ENCODE assay signal across 28 cellular contexts in the genomic region with DNA sequence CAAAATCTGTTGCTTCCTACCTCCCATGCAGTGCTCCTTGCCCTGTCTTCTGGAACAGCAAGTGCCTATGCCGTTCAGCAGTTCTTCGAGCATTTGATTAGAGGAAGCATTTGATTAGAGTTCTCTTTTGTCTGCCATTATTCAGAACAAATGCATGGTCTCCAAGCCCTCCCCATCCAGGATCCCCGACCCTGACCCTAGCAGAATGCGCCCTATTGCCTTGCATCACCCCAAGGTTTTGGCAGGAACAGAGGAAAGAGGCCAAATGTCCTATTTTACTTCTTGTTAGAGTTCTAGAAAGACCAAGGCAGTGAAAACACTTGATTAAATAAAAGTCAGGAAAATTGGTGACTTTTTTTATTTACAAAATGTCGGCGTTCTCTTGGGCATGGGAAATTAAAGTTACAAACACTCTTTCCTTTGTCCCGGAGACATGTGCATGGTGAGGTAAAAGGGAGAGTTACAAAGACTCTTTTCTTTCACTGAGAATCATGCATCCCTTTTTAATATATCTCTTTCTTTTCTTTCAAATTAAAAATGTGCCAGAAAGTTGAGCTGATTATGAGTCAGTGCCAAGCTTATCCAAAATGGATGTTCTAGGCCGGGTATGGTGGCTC. TPM values are rescaled to one million over a fixed set of nuclear protein-coding genes. Genes with fewer than 3 reads are reported as not detected.
DNase-seq lines count a peak whose midpoint lies in the region; ATAC-seq, FAIRE-seq and TF ChIP-seq lines count a peak whose summit lies in the region.
"Had no signal": no experiment of that assay in that cellular context is flagged by ENCODE, and none has a peak within 500 bp of the region (broad histone marks: within the 10 kb centered on the region; RNA-seq: fewer than 3 reads in every experiment).

No MANE protein-coding gene starts in this region.

- TF ChIP-seq POLR2A in H1 (IDR thresholded peaks at IDR 0.05; ENCODE audit: control extremely low read depth in 1 of 2, low read depth in 2 of 2, low read length in 2 of 2) (no peak), HepG2 (IDR thresholded peaks at IDR 0.05; ENCODE audit: insufficient read depth in 1 of 2, low read depth in 2 of 2, low read length in 2 of 2) (no peak), Peyer's patch (IDR thresholded peaks at IDR 0.05) (no peak)

- H3K9me3 ChIP-seq in H1 (ENCODE audit: insufficient read depth in 2 of 2, low read depth in 1 of 2, low read length in 1 of 2): no peaks in the 10 kb centered on the region
- H3K9me3 ChIP-seq in HepG2 (ENCODE audit: low read length): no peaks in the 10 kb centered on the region
- no peaks in the 10 kb centered on the region for H3K9me3 ChIP-seq in Peyer's patch
- H3K9me3 ChIP-seq: BE2C, SJCRH30 had no signal

- H3K4me2 ChIP-seq in GM23338: no peak overlapping the region
- H3K4me2 ChIP-seq in H1 (ENCODE audit: insufficient read depth in 1 of 2, low read depth in 2 of 2, low read length in 2 of 2): no peak overlapping the region
- H3K4me2 ChIP-seq in HepG2 (ENCODE audit: low read depth, low read length): peak overlapping the region; percentile 62; the same call in 1 of the 2 replicates
- H3K4me2 ChIP-seq: KMS-11 had no signal

- no peak for TF ChIP-seq EP300 in H1 (IDR thresholded peaks at IDR 0.05; ENCODE audit: borderline replicate concordance in 1 of 2, low read depth in 2 of 2, low read length in 2 of 2)
- TF ChIP-seq EP300 in HepG2 (IDR thresholded peaks at IDR 0.05; ENCODE audit: low read depth in 2 of 2, low read length in 2 of 2): no peak
- no peak for TF ChIP-seq EP300 in HepG2 (CRISPR knock-in tag; IDR thresholded peaks at IDR 0.05; ENCODE audit: borderline replicate concordance)

- H3K4me1 Mint-ChIP-seq in GM23338: peaks cover 6% of the 10 kb centered on the region; the same call in 2 of the 3 replicates

- TF ChIP-seq CTCF in GM23338 (conservative IDR thresholded peaks at IDR 0.05; ENCODE audit: low read depth in 2 of 2) (no peak), H1 (IDR thresholded peaks at IDR 0.05; ENCODE audit: control extremely low read depth in 1 of 3, insufficient read depth in 1 of 3, low read depth in 1 of 3, low read length in 3 of 3) (no peak), HepG2 (CRISPR knock-in tag; IDR thresholded peaks at IDR 0.05) (no peak), Peyer's patch (IDR thresholded peaks at IDR 0.05) (no peak)

- DNase-seq in GM23338 (ENCODE audit: low spot score): no peak
- DNase-seq in H1 (ENCODE audit: low read depth in 1 of 2, low spot score in 2 of 2): no peak
- DNase-seq in HepG2 (ENCODE audit: low spot score): no peak
- no peak for DNase-seq in substantia nigra (lab: John Stamatoyannopoulos, UW)
- DNase-seq in NCI-H2107 treated with DMSO at 0.1 percent for 48 hours (lab: John Stamatoyannopoulos, UW; ENCODE audit: unreplicated experiment): no peak
- no peak for DNase-seq in Peyer's patch
- DNase-seq: 8988T, ACHN, BE2C, DMS53, GOT3, HCEC 1CT, MM.1S, NCI-H1048, NCI-H1417, NCI-H1694 treated with DMSO at 0.1 percent for 48 hours, NCI-H2081 treated with DMSO at 0.1 percent for 48 hours, NCI-H2171 treated with DMSO at 0.1 percent for 48 hours, NCI-H345, NCI-H524, NCI-H748 treated with DMSO at 0.1 percent for 48 hours, SJCRH30 had no signal

- H3K4me3 Mint-ChIP-seq in GM23338: no peak overlapping the region
- H3K4me3 Mint-ChIP-seq: CD14-positive monocyte, IgD-negative memory B cell had no signal

- intact Hi-C loops in HepG2 (cut with micrococcal nuclease; ENCODE audit: unreplicated experiment): loop anchor here (2.0 to 10.0 kb wide), 2 partner anchors 55 to 635 kb away; no protein-coding TSS in a partner anchor

- POLR2A ChIA-PET in H1 (lab: Charles Lee; ENCODE audit: partially characterized antibody): no interaction called here
- POLR2A ChIA-PET in HepG2 (lab: Yijun Ruan, JAX): interaction anchor here (1.4 to 2.8 kb wide), 2 partner anchors 25 to 30 kb away, joined by 3 to 19 read pairs; a partner anchor contains a TSS

- H3K27ac ChIP-seq in GM23338 (ENCODE audit: low read depth) (no peak overlapping the region), H1 (ENCODE audit: low read depth, low read length) (no peak overlapping the region), HepG2 (ENCODE audit: extremely low read length, insufficient read depth, low read length) (peak overlapping the region; percentile 87), substantia nigra (ENCODE audit: low read depth, low read length, poor library complexity, severe bottlenecking) (peak overlapping the region; percentile 41), Peyer's patch (no peak overlapping the region)
- H3K27ac ChIP-seq: KMS-11, SJCRH30 had no signal

- no peak overlapping the region for H2BK20ac ChIP-seq in H1 (ENCODE audit: low read length)

- no peak overlapping the region for H3K23ac ChIP-seq in H1 (ENCODE audit: insufficient read length)

- no peak overlapping the region for H3K4ac ChIP-seq in H1 (replicated peaks; ENCODE audit: insufficient read length, low read depth, low read length)

- H3K27me3 ChIP-seq in GM23338 (ENCODE audit: insufficient read depth) (peaks cover 7% of the 10 kb centered on the region; the same call in 1 of the 2 replicates), H1 (replicated peaks in 1 of 4; ENCODE audit: control insufficient read depth in 3 of 4, extremely low read depth in 1 of 4, insufficient read depth in 3 of 4, low read length in 3 of 4) (no peaks in the 10 kb centered on the region), HepG2 (ENCODE audit: control insufficient read depth in 1 of 2, insufficient read depth in 2 of 2, low read length in 2 of 2) (no peaks in the 10 kb centered on the region), Peyer's patch (no peaks in the 10 kb centered on the region)
- H3K27me3 ChIP-seq: BE2C, SJCRH30 had no signal

- H3K27me3 Mint-ChIP-seq in GM23338 (ENCODE audit: insufficient read depth, low read depth, poor library complexity): no peaks in the 10 kb centered on the region

- H3K9ac ChIP-seq in H1 (replicated peaks in 1 of 4; ENCODE audit: extremely low read depth in 1 of 4, low read depth in 3 of 4, low read length in 3 of 4) (no peak overlapping the region), HepG2 (ENCODE audit: insufficient read depth, low read depth, low read length) (no peak overlapping the region)
- H3K9ac ChIP-seq: KMS-11 had no signal

- CTCF ChIA-PET in H1 (lab: Charles Lee; ENCODE audit: partially characterized antibody) (no interaction called here), HepG2 (lab: Yijun Ruan, JAX; ENCODE audit: low intra/inter-chr PET ratio, low total read pairs) (no interaction called here)

- H4K5ac ChIP-seq in H1 (ENCODE audit: insufficient read length, low read depth, low read length): no peak overlapping the region

- 95% methylated on average over 8 of the region's 8 CpGs; no CpG with 5 or more reads in 1 of the 2 experiments for WGBS in H1 (ENCODE audit: extremely low coverage in 1 of 2, insufficient coverage in 1 of 2, insufficient read length in 1 of 2, insufficient replicate concordance in 2 of 2, low coverage in 1 of 2, low lambda C conversion rate in 2 of 2, missing lambda C conversion rate in 1 of 2), 2 experiments
- WGBS in HepG2 (ENCODE audit: low lambda C conversion rate): 89% methylated on average over 8 of the region's 8 CpGs

- no peak for TF ChIP-seq RAD21 in H1 (IDR thresholded peaks at IDR 0.05 in 1 of 2, conservative IDR thresholded peaks at IDR 0.05 in 1 of 2; ENCODE audit: low read depth in 2 of 2, low read length in 2 of 2)
- TF ChIP-seq RAD21 in HepG2 (CRISPR knock-in tag; IDR thresholded peaks at IDR 0.05): no peak

- H4K20me1 ChIP-seq in GM23338 (replicated peaks; ENCODE audit: insufficient read depth) (no peaks in the 10 kb centered on the region), H1 (replicated peaks in 1 of 2; ENCODE audit: control insufficient read depth in 1 of 2, insufficient read depth in 2 of 2, low read length in 2 of 2) (no peaks in the 10 kb centered on the region), HepG2 (ENCODE audit: insufficient read depth, low read length) (no peaks in the 10 kb centered on the region)

- no peaks in the 10 kb centered on the region for H3F3A ChIP-seq in GM23338 (replicated peaks; ENCODE audit: low read depth)

- no peak overlapping the region for H3K56ac ChIP-seq in H1 (replicated peaks; ENCODE audit: insufficient read length, low read depth, low read length)

- H2BK12ac ChIP-seq in H1 (ENCODE audit: low read depth, low read length): no peak overlapping the region

- no peak overlapping the region for H2BK15ac ChIP-seq in H1 (ENCODE audit: low read length)

- in situ Hi-C loops in HepG2 (cut with HindIII; ENCODE audit: extremely low pct_ligation_motif_present, low pct_unique_long_range_greater_than_20kb): loop anchor here (5.0 to 10.0 kb wide), 3 partner anchors 168 to 555 kb away; no protein-coding TSS in a partner anchor

- ATAC-seq in GM23338 (no peak), HepG2 (no peak), GM21529 (IDR thresholded peaks at IDR 0.05; ENCODE audit: unreplicated experiment) (no peak)
- ATAC-seq: Right ventricle myocardium inferior had no signal

- no peaks in the 10 kb centered on the region for H3K36me3 ChIP-seq in GM23338 (ENCODE audit: insufficient read depth)
- H3K36me3 ChIP-seq in H1 (ENCODE audit: control insufficient read depth in 2 of 4, insufficient read depth in 4 of 4, low read length in 3 of 4): no peaks in the 10 kb centered on the region
- no peaks in the 10 kb centered on the region for H3K36me3 ChIP-seq in HepG2 (replicated peaks in 1 of 2; ENCODE audit: control insufficient read depth in 1 of 2, insufficient read depth in 2 of 2, low read length in 2 of 2)
- H3K36me3 ChIP-seq in Peyer's patch: no peaks in the 10 kb centered on the region
- H3K36me3 ChIP-seq: BE2C, SJCRH30 had no signal

- H2BK5ac ChIP-seq in H1 (ENCODE audit: low read depth, low read length): no peak overlapping the region

- H3K4me3 ChIP-seq in GM23338 (no peak overlapping the region), H1 (ENCODE audit: extremely low read depth in 1 of 4, insufficient read depth in 2 of 4, low read depth in 3 of 4, low read length in 4 of 4) (no peak overlapping the region), HepG2 (replicated peaks in 1 of 3; ENCODE audit: insufficient read depth in 1 of 3, low read depth in 2 of 3, low read length in 3 of 3) (no peak overlapping the region), Peyer's patch (no peak overlapping the region)
- H3K4me3 ChIP-seq: SJCRH30 had no signal

- H2AFZ ChIP-seq in GM23338 (peak overlapping the region; percentile 79), H1 (ENCODE audit: low read length) (no peak overlapping the region), HepG2 (ENCODE audit: low read length) (no peak overlapping the region)

- H3K4me1 ChIP-seq in GM23338 (ENCODE audit: insufficient read depth): no peaks in the 10 kb centered on the region
- peaks cover 0 to 3% (median 0%) of the 10 kb centered on the region in 4 experiments; a peak in 3 of 7 replicates for H3K4me1 ChIP-seq in H1 (replicated peaks in 1 of 4; ENCODE audit: control insufficient read depth in 3 of 4, insufficient read depth in 4 of 4, low read length in 3 of 4)
- peaks cover 76% of the 10 kb centered on the region for H3K4me1 ChIP-seq in HepG2 (ENCODE audit: insufficient read depth, low read length)
- H3K4me1 ChIP-seq in Peyer's patch: no peaks in the 10 kb centered on the region
- H3K4me1 ChIP-seq: BE2C, SJCRH30 had no signal

- H3K27ac Mint-ChIP-seq in GM23338: no peak overlapping the region
- H3K27ac Mint-ChIP-seq: CD14-positive monocyte, IgD-negative memory B cell had no signal

- H3K79me2 ChIP-seq in GM23338 (replicated peaks; ENCODE audit: insufficient read depth) (no peaks in the 10 kb centered on the region), H1 (ENCODE audit: control insufficient read depth in 1 of 2, insufficient read depth in 2 of 2, low read length in 2 of 2) (no peaks in the 10 kb centered on the region), HepG2 (ENCODE audit: insufficient read depth, low read length) (no peaks in the 10 kb centered on the region)

- H3K9me3 Mint-ChIP-seq in GM23338: no peaks in the 10 kb centered on the region
- H3K9me3 Mint-ChIP-seq: CD14-positive monocyte, IgD-negative memory B cell had no signal

- no peaks in the 10 kb centered on the region for H3K23me2 ChIP-seq in H1 (ENCODE audit: low read depth, low read length)

- H3K79me1 ChIP-seq in H1 (ENCODE audit: low read depth, low read length): no peaks in the 10 kb centered on the region; the same call in 1 of the 2 replicates

- H3K14ac ChIP-seq in H1 (ENCODE audit: insufficient read length): no peak overlapping the region

- H4K91ac ChIP-seq in H1 (replicated peaks; ENCODE audit: insufficient read length, low read length): no peak overlapping the region

- H3K9me2 ChIP-seq in GM23338 (ENCODE audit: insufficient read depth): no peaks in the 10 kb centered on the region

- no peak for FAIRE-seq in H1 (lab: Jason Lieb, UNC)
- no peak for FAIRE-seq in HepG2 (lab: Jason Lieb, UNC)
- FAIRE-seq: G401.6 had no signal

- H4K8ac ChIP-seq in H1 (ENCODE audit: extremely low read depth, insufficient read depth, low read length): no peak overlapping the region

- no peak overlapping the region for H3K18ac ChIP-seq in H1 (ENCODE audit: extremely low read depth, low read length)

- H3K36me3 Mint-ChIP-seq in GM23338 (ENCODE audit: low read depth): no peaks in the 10 kb centered on the region
- H3K36me3 Mint-ChIP-seq: CD14-positive monocyte had no signal

- H2AK5ac ChIP-seq in H1 (ENCODE audit: low read depth, low read length): 0 out of 2 replicates have a peak overlapping the region, but pooled peaks have one; percentile 33

- H2BK120ac ChIP-seq in H1 (replicated peaks; ENCODE audit: low read depth, low read length): no peak overlapping the region

- BruUV-seq in HepG2 (replicated peaks; lab: Mats Ljungman, UMichigan): no TSS peak

RNA-seq across cellular contexts. Expression of a gene that starts 27.7 kb away (rescaled TPM):
- total RNA-seq in GM23338 (2014; rRNA removed; shearing (Covaris generic)): 7.1 and 10.9 TPM in 2 replicates
- polyA plus RNA-seq in GM23338 (2016; fragmentation: Nextera tagmentation; extraction: Ambion mirVana): 4.0 and 5.2 TPM in 2 replicates
- total RNA-seq in H1 (2021; fragmentation: NEBNext Ultra II Directional; extraction: Animal tissue kit (Norgen Biotek cat#: 25700)): 4.8 and 6.2 TPM in 2 replicates
- polyA plus RNA-seq in H1 (2011; rRNA removed): 0.46 and 0.91 TPM in 2 replicates
- 1.1 TPM for polyA plus RNA-seq in H1 (2011; cell fraction: cytosol; rRNA removed)
- polyA plus RNA-seq in H1 (2011; cell fraction: nucleus; rRNA removed): 1.5 TPM
- 1.7 to 4.0 TPM (median 2.2 TPM) in 4 replicates for polyA plus RNA-seq in H1 (2012, experiment 1 of 2)
- polyA plus RNA-seq in H1 (2012, experiment 2 of 2): 0.30 TPM
- polyA plus RNA-seq in H1 (2013, experiment 1 of 2): 2.2 TPM
- 1.8 TPM for polyA plus RNA-seq in H1 (2013, experiment 2 of 2)
- 3.8 and 4.1 TPM in 2 replicates for polyA minus RNA-seq in H1 (2011; rRNA and poly(A)+ RNA removed)
- polyA minus RNA-seq in H1 (2011; cell fraction: cytosol; rRNA and poly(A)+ RNA removed): 4.4 TPM
- polyA minus RNA-seq in H1 (2011; cell fraction: nucleus; rRNA and poly(A)+ RNA removed): 21.8 TPM
- 2.8 and 5.1 TPM in 2 replicates for total RNA-seq in HepG2 (2016; rRNA removed; fragmentation: Illumina TruSeq; extraction: Trizol)
- total RNA-seq in HepG2 (2016; cell fraction: cytosol; rRNA removed; fragmentation: Illumina TruSeq; extraction: Trizol; ENCODE audit: low read depth): 4.7 and 6.0 TPM in 2 replicates
- total RNA-seq in HepG2 (2016; cell fraction: insoluble cytoplasmic fraction; rRNA removed; fragmentation: Illumina TruSeq; extraction: Trizol): 3.0 and 5.1 TPM in 2 replicates
- total RNA-seq in HepG2 (2016; cell fraction: membrane; rRNA removed; fragmentation: Illumina TruSeq; extraction: Trizol): 2.3 and 2.5 TPM in 2 replicates
- total RNA-seq in HepG2 (2016; cell fraction: nucleus; rRNA removed; fragmentation: Illumina TruSeq; extraction: Trizol): 23.8 and 25.5 TPM in 2 replicates
- 4.1 and 4.2 TPM in 2 replicates for polyA plus RNA-seq in HepG2 (2011; rRNA removed)
- polyA plus RNA-seq in HepG2 (2011; cell fraction: cytosol; rRNA removed): 0.66 and 0.76 TPM in 2 replicates
- 5.8 and 9.2 TPM in 2 replicates for polyA plus RNA-seq in HepG2 (2011; cell fraction: nucleus; rRNA removed)
- polyA plus RNA-seq in HepG2 (2012): 6.1 and 6.9 TPM in 2 replicates
- polyA plus RNA-seq in HepG2 (2016; cell fraction: cytosol; fragmentation: Illumina TruSeq; extraction: Trizol; ENCODE audit: low read depth): 0.33 and 0.41 TPM in 2 replicates
- 1.8 and 2.1 TPM in 2 replicates for polyA plus RNA-seq in HepG2 (2016; cell fraction: insoluble cytoplasmic fraction; fragmentation: Illumina TruSeq; extraction: Trizol; ENCODE audit: low read depth)
- polyA plus RNA-seq in HepG2 (2016; cell fraction: membrane; fragmentation: Illumina TruSeq; extraction: Trizol; ENCODE audit: low read depth): 0.48 and 0.66 TPM in 2 replicates
- 13.2 and 14.2 TPM in 2 replicates for polyA plus RNA-seq in HepG2 (2016; cell fraction: nucleus; fragmentation: Illumina TruSeq; extraction: Trizol; ENCODE audit: insufficient read depth, low read depth)
- 1.7 and 3.3 TPM in 2 replicates for polyA minus RNA-seq in HepG2 (2011; rRNA and poly(A)+ RNA removed; ENCODE audit: low replicate concordance)
- polyA minus RNA-seq in HepG2 (2011; cell fraction: cytosol; rRNA and poly(A)+ RNA removed): 1.8 and 2.5 TPM in 2 replicates
- polyA minus RNA-seq in HepG2 (2011; cell fraction: nucleus; rRNA and poly(A)+ RNA removed): 89.1 and 107 TPM in 2 replicates
- 10 to 100 TPM; 10.1 to 24.3 (median 13.7) TPM for total RNA-seq in Peyer's patch

Comparison
In these comparisons a context has a peak if more than half of its experiments do, and no peak if none do; other contexts are left out.
1. H3K27ac ChIP-seq: peak in HepG2 (single experiment) and substantia nigra (single experiment); none in GM23338 (single experiment), H1 (single experiment) and Peyer's patch (0 of 4).